ENCODE assay signal across 1 cellular context in genomic region chr11:60332923-60333322, GRCh38.
TF ChIP-seq lines count a peak whose summit lies in the region.

No MANE protein-coding gene starts in this region.

TF ChIP-seq in HepG2, 621 proteins besides CTCF, POLR2A, EP300 and RAD21:
- TF ChIP-seq JUN (CRISPR knock-in tag; IDR thresholded peaks at IDR 0.05), result no peak
- TF ChIP-seq HNRNPUL1 (IDR thresholded peaks at IDR 0.05; ENCODE audit: low read depth, low read length), result no peak
- TF ChIP-seq CENPX (CRISPR knock-in tag; IDR thresholded peaks at IDR 0.05), result no peak
- no peak for TF ChIP-seq ZNF572 (CRISPR knock-in tag; IDR thresholded peaks at IDR 0.05)
- no peak for TF ChIP-seq ETS1 (CRISPR knock-in tag; IDR thresholded peaks at IDR 0.05)
- no peak for TF ChIP-seq ZNF205 (CRISPR knock-in tag; IDR thresholded peaks at IDR 0.05)
